8 cellular contexts compared by ENCODE assay signal in genomic region chr1:246280551-246280950, GRCh38.
A peak's percentile ranks its signal among the peaks of the same experiment; 100 is the strongest.
DNase-seq lines count a peak whose midpoint lies in the region; ATAC-seq and TF ChIP-seq lines count a peak whose summit lies in the region.

No MANE protein-coding gene starts in this region.

- in situ Hi-C loops in SK-MEL-5 (cut with HindIII; ENCODE audit: low pct_unique_long_range_greater_than_20kb, low sequenced_read_pairs) = no loop called here

- peaks cover 10 to 44% (median 17%) of the 10 kb centered on the region in 3 donors for H3K36me3 Mint-ChIP-seq in CD8-positive, alpha-beta memory T cell

- H3K4me3 ChIP-seq in BJ (ENCODE audit: low read depth, low read length) = no peak overlapping the region
- H3K4me3 ChIP-seq in HFF-Myc (replicated peaks; ENCODE audit: low read depth, low read length) = no peak overlapping the region
- H3K4me3 ChIP-seq in CD8-positive, alpha-beta memory T cell (ENCODE audit: low read length) = no peak overlapping the region

- peaks cover 0 to 5% (median 0%) of the 10 kb centered on the region in 5 donors for H3K9me3 Mint-ChIP-seq in CD8-positive, alpha-beta memory T cell

- no peak for DNase-seq in BJ (ENCODE audit: low read depth)
- DNase-seq in HFF-Myc (ENCODE audit: extremely low read depth, low read depth) = peak; percentile 9
- peak; percentile 53 for DNase-seq in SK-MEL-5 (ENCODE audit: low read depth, low spot score)
- peak; percentile 32 for DNase-seq in iris pigment epithelial cell (ENCODE audit: low read depth)
- DNase-seq in CD8-positive, alpha-beta memory T cell = no peak
- no peak for DNase-seq in GM20000 (ENCODE audit: low spot score)
- DNase-seq in LoVo (ENCODE audit: low spot score) = no peak

- no peaks in the 10 kb centered on the region for H3K4me1 Mint-ChIP-seq in CD8-positive, alpha-beta memory T cell

- no peak overlapping the region for H3K27ac Mint-ChIP-seq in CD8-positive, alpha-beta memory T cell

- H3K4me1 ChIP-seq in CD8-positive, alpha-beta memory T cell (ENCODE audit: insufficient read depth, low read length) = no peaks in the 10 kb centered on the region

- H3K4me3 Mint-ChIP-seq in CD8-positive, alpha-beta memory T cell = no peak overlapping the region

- ATAC-seq in GM18519 (IDR thresholded peaks at IDR 0.05; ENCODE audit: low FRiP score, unreplicated experiment) = no peak

- POLR2A ChIA-PET in BJ (lab: Charles Lee) = interaction anchor here (0.5 to 0.6 kb wide), 2 partner anchors 181 to 769 kb away, joined by 4 to 13 read pairs; no protein-coding TSS in a partner anchor
- POLR2A ChIA-PET in CD8-positive, alpha-beta memory T cell (lab: Charles Lee) = no interaction called here

- no peaks in the 10 kb centered on the region for H3K27me3 Mint-ChIP-seq in CD8-positive, alpha-beta memory T cell

- H3K27me3 ChIP-seq in BJ (ENCODE audit: control insufficient read depth, insufficient read depth, low read length) = no peaks in the 10 kb centered on the region
- no peaks in the 10 kb centered on the region for H3K27me3 ChIP-seq in CD8-positive, alpha-beta memory T cell (ENCODE audit: insufficient read depth, low read length, poor library complexity, severe bottlenecking)

- CTCF ChIA-PET in BJ (lab: Yijun Ruan, JAX) = interaction anchor here (0.7 to 2.3 kb wide), 6 partner anchors 268 to 1133 kb away, joined by 3 to 12 read pairs (median 4); no protein-coding TSS in a partner anchor
- CTCF ChIA-PET in CD8-positive, alpha-beta memory T cell (lab: Charles Lee) = no interaction called here

- no peak overlapping the region for H3K27ac ChIP-seq in CD8-positive, alpha-beta memory T cell (ENCODE audit: low read depth, low read length)

- TF ChIP-seq CTCF in BJ (IDR thresholded peaks at IDR 0.05; ENCODE audit: insufficient read depth, low read depth, low read length) (peak; percentile 24; the same call in 1 of the 2 replicates), HFF-Myc (IDR thresholded peaks at IDR 0.05; ENCODE audit: low read depth, low read length, missing control alignments) (no peak), GM20000 (IDR thresholded peaks at IDR 0.05; ENCODE audit: extremely low read depth, missing control alignments) (no peak)

- H3K9me3 ChIP-seq in CD8-positive, alpha-beta memory T cell (ENCODE audit: low read length) = no peaks in the 10 kb centered on the region

- no peaks in the 10 kb centered on the region for H3K36me3 ChIP-seq in BJ (ENCODE audit: control insufficient read depth, insufficient read depth, low read length)
- no peaks in the 10 kb centered on the region for H3K36me3 ChIP-seq in CD8-positive, alpha-beta memory T cell (ENCODE audit: insufficient read depth, low read length)

Comparison
In these comparisons a context has a peak if more than half of its experiments do, and no peak if none do; other contexts are left out.
1. DNase-seq: peak in HFF-Myc (single experiment), SK-MEL-5 (single experiment) and iris pigment epithelial cell (single experiment); none in BJ (single experiment), CD8-positive, alpha-beta memory T cell (0 of 5), GM20000 (single experiment) and LoVo (single experiment).